8 cellular contexts compared by ENCODE assay signal in genomic region chr4:174222266-174222872, GRCh38.
DNase-seq lines count a peak whose midpoint lies in the region; ATAC-seq, FAIRE-seq and TF ChIP-seq lines count a peak whose summit lies in the region.

No MANE protein-coding gene starts in this region.

- no peaks in the 10 kb centered on the region for H3K9me3 ChIP-seq in GM12878 (replicated peaks; ENCODE audit: control insufficient read depth, insufficient read depth, low read length)

- DNase-seq in SIG-M5 treated with dmso at 0.1 percent for 504 hours (lab: John Stamatoyannopoulos, UW; ENCODE audit: unreplicated experiment), result peak; percentile 45
- DNase-seq in SIG-M5 (lab: John Stamatoyannopoulos, UW), result no peak
- DNase-seq in HuH-7 (ENCODE audit: low spot score), result peak; percentile 68
- no peak for DNase-seq in GM12878 (ENCODE audit: low read depth, low spot score)
- peak; percentile 25 for DNase-seq in myocyte (ENCODE audit: low read depth)
- DNase-seq in HTR-8/SVneo (ENCODE audit: insufficient read length, low spot score), result no peak
- no peak for DNase-seq in activated T-cell treated with anti-CD3 and anti-CD28 coated beads, Interleukin-2, amount 50 U/mL, for 48 hours

- H3K9ac ChIP-seq in GM12878 (ENCODE audit: control insufficient read depth, insufficient read depth, low read length), result no peak overlapping the region

- 21% methylated on average over 4 of the region's 4 CpGs for WGBS in GM12878 (ENCODE audit: insufficient coverage, insufficient replicate concordance, low lambda C conversion rate, missing lambda C conversion rate)

- RAD21 ChIA-PET in GM12878 (lab: Charles Lee; ENCODE audit: unreplicated experiment), result interaction anchor here (0.7 to 1.0 kb wide), 2 partner anchors 90 to 96 kb away, joined by 3 to 4 read pairs; no protein-coding TSS in a partner anchor

- H3K27ac ChIP-seq in GM12878 (ENCODE audit: control insufficient read depth, insufficient read depth), result no peak overlapping the region

- no peaks in the 10 kb centered on the region for H4K20me1 ChIP-seq in GM12878 (ENCODE audit: control insufficient read depth, insufficient read depth)

- ATAC-seq in GM21515 (IDR thresholded peaks at IDR 0.05; ENCODE audit: unreplicated experiment), result peak; percentile 78
- peak; percentile 78 for ATAC-seq in GM12878

- no peaks in the 10 kb centered on the region for H3K79me2 ChIP-seq in GM12878 (ENCODE audit: control insufficient read depth, insufficient read depth, low read length)

- H3K36me3 ChIP-seq in GM12878 (ENCODE audit: control insufficient read depth in 2 of 2, insufficient read depth in 2 of 2, low read length in 1 of 2), result no peaks in the 10 kb centered on the region

- H2AFZ ChIP-seq in GM12878 (ENCODE audit: control insufficient read depth, low read depth, low read length), result no peak overlapping the region

- SMC1A ChIA-PET in GM12878 (lab: Charles Lee; ENCODE audit: uncharacterized antibody, unreplicated experiment), result interaction anchor here (0.7 to 4.7 kb wide), 13 partner anchors 35 to 410 kb away, joined by 3 to 46 read pairs (median 4); partner anchors contain the start of gene CEP44

- CTCF ChIA-PET in GM12878 (lab: Yijun Ruan, JAX), result interaction anchor here (0.7 to 5.6 kb wide), 24 partner anchors 9 to 1314 kb away, joined by 3 to 83 read pairs (median 4); no protein-coding TSS in a partner anchor

- no peak for TF ChIP-seq EP300 in GM12878 (IDR thresholded peaks at IDR 0.05; ENCODE audit: borderline replicate concordance in 1 of 2, control insufficient read depth in 1 of 2, low read depth in 2 of 2, low read length in 2 of 2)

- POLR2A ChIA-PET in GM12878 (lab: Charles Lee), result no interaction called here

- intact Hi-C loops in GM12878 (cut with micrococcal nuclease; ENCODE audit: unreplicated experiment), result loop anchor here (1.0 kb wide), 1 partner anchor 97 kb away; no protein-coding TSS in a partner anchor

- peak; percentile 71 for TF ChIP-seq RAD21 in GM12878 (IDR thresholded peaks at IDR 0.05; ENCODE audit: insufficient read depth, low read depth, low read length)

- no peak overlapping the region for H3K4me3 ChIP-seq in GM12878

- peak; percentile 56 to 63 (median 58) for TF ChIP-seq CTCF in GM12878 (IDR thresholded peaks at IDR 0.05 in 2 of 3, conservative IDR thresholded peaks at IDR 0.05 in 1 of 3; ENCODE audit: control insufficient read depth in 2 of 3, extremely low read depth in 1 of 3, insufficient read depth in 1 of 3, low read depth in 3 of 3, low read length in 3 of 3)

- no peak for TF ChIP-seq POLR2A in GM12878 (IDR thresholded peaks at IDR 0.05; ENCODE audit: low read depth, low read length)

- no peak overlapping the region for H3K4me2 ChIP-seq in GM12878 (ENCODE audit: control insufficient read depth, insufficient read depth)

- peaks cover 0 to 10% of the 10 kb centered on the region in 2 experiments; a peak in 3 of 4 replicates for H3K27me3 ChIP-seq in GM12878 (replicated peaks in 1 of 2; ENCODE audit: control insufficient read depth in 2 of 2, insufficient read depth in 2 of 2, low read length in 1 of 2)

- H3K4me1 ChIP-seq in GM12878 (ENCODE audit: control insufficient read depth, insufficient read depth, low read length), result no peaks in the 10 kb centered on the region

- no TSS peak for BruUV-seq in GM12878 (replicated peaks; lab: Mats Ljungman, UMichigan)

- in situ Hi-C loops in GM12878 (cut with MboI), result loop anchor here (10.0 kb wide), 1 partner anchor 92 kb away; no protein-coding TSS in a partner anchor

- FAIRE-seq in GM12878 (lab: Jason Lieb, UNC), result peak; percentile 94
- no peak for FAIRE-seq in HTR-8/SVneo (lab: Jason Lieb, UNC)

TF ChIP-seq in GM12878, 131 proteins besides CTCF, POLR2A, EP300 and RAD21:
- TF ChIP-seq SMC3 (IDR thresholded peaks at IDR 0.05; ENCODE audit: borderline replicate concordance, low read length) (peak; percentile 57; the same call in 1 of the 2 replicates), YY1 (IDR thresholded peaks at IDR 0.05; ENCODE audit: low read depth, low read length) (0 out of 2 replicates have a peak, but pooled peaks have one; percentile 19), LARP7 (IDR thresholded peaks at IDR 0.05) (no peak), CREM (IDR thresholded peaks at IDR 0.05; ENCODE audit: low read depth) (no peak)
TF ChIP-seq in GM12878: peak in this region for 2.

Comparison
In these comparisons a context has a peak if more than half of its experiments do, and no peak if none do; other contexts are left out.
1. DNase-seq: peak in SIG-M5 treated with dmso at 0.1 percent for 504 hours (single experiment), HuH-7 (single experiment) and myocyte (single experiment); none in SIG-M5 (single experiment), GM12878 (single experiment), HTR-8/SVneo (single experiment) and activated T-cell treated with anti-CD3 and anti-CD28 coated beads, Interleukin-2, amount 50 U/mL, for 48 hours (0 of 2).